10 cellular contexts compared by ENCODE assay signal in the genomic region with DNA sequence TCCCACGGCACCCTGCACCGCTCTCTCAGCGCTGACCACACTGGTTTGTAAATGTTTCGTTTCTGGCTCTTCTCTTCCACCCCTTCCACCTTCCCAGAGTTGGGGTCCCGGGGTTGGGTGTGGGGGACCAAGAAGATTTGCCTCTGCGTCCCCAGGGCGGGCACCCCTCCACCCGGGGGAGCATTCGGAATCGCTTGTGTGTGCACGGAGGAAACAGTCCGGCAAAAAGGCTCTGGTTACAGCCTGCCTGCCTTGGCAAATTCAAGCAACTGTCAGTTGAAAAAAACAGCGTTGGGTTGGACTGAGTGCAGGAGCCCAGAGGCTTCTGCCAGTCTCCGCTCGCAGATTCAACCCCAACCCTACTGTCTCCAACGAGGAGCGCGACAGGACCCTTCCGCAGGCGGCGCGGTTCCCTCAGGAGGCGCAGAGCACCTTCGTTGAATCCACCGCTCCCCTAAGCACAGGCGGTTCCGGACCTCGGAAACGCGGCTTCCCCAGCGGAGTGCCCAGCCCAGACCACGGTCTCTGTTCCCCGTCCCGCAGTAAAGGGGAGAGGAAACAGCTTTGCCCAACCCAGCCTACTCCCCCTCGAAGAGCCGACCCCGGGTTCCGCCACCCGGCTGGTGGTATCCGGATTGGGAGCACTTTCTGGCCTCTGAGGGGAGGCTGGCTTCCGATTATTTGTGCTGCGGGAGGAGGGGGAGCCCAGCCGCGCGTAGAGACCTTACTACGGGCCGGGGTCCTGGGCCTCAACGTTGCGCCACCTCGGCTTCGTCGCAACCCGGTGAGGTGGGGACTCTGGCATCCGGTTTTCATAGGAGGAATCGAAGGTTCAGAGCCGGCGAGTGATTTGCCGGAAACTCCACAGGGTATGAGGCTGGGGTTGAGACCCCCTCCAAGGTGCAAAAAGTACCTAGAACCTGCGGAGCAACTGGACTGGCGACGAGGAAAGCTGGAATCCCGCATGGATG. TPM values are rescaled to one million over a fixed set of nuclear protein-coding genes. Genes with fewer than 3 reads are reported as not detected.
DNase-seq lines count a peak whose midpoint lies in the region; ATAC-seq and TF ChIP-seq lines count a peak whose summit lies in the region.
"Had no signal": no experiment of that assay in that cellular context is flagged by ENCODE, and none has a peak within 500 bp of the region (broad histone marks: within the 10 kb centered on the region; RNA-seq: fewer than 3 reads in every experiment).

No MANE protein-coding gene starts in this region.

- WGBS in body of pancreas, 2 donors, result 7 to 9% methylated on average over 60 to 62 of the region's 62 CpGs

- no peaks in the 10 kb centered on the region for H3K9me3 ChIP-seq in body of pancreas
- no peaks in the 10 kb centered on the region for H3K9me3 ChIP-seq in subcutaneous abdominal adipose tissue (ENCODE audit: control insufficient read depth in 5 of 5, low read length in 5 of 5)

- peak; percentile 44 for ATAC-seq in body of pancreas

- peak overlapping the region; percentile 30 for H3K4me3 Mint-ChIP-seq in activated naive CD4-positive, alpha-beta T cell treated with anti-CD3 and anti-CD28 coated beads, Interleukin-2, amount 10 ng/mL, durations not matched to agents 7 days and 5 days

- H3K4me3 ChIP-seq in body of pancreas (no peak overlapping the region), subcutaneous abdominal adipose tissue (ENCODE audit: low read depth in 1 of 5, low read length in 5 of 5) (peak overlapping the region in 4 of 5 donors; percentile 5 to 50 (median 36))

- no peaks in the 10 kb centered on the region for H3K36me3 Mint-ChIP-seq in activated naive CD4-positive, alpha-beta T cell treated with anti-CD3 and anti-CD28 coated beads, Interleukin-2, amount 10 ng/mL, durations not matched to agents 7 days and 5 days

- H3K27me3 ChIP-seq in body of pancreas (peaks cover 0 to 32% of the 10 kb centered on the region in 2 donors), subcutaneous abdominal adipose tissue (ENCODE audit: control insufficient read depth in 5 of 5, insufficient read depth in 4 of 5, low read length in 5 of 5) (peaks cover 51 to 83% (median 74%) of the 10 kb centered on the region in 5 donors)

- H3K27ac Mint-ChIP-seq in activated naive CD4-positive, alpha-beta T cell treated with anti-CD3 and anti-CD28 coated beads, Interleukin-2, amount 10 ng/mL, durations not matched to agents 7 days and 5 days, result no peak overlapping the region

- H3K9ac ChIP-seq in subcutaneous abdominal adipose tissue (ENCODE audit: low read length in 5 of 5), result no peak overlapping the region

- H3K4me1 ChIP-seq in body of pancreas (peaks cover 26% of the 10 kb centered on the region), subcutaneous abdominal adipose tissue (ENCODE audit: control insufficient read depth in 5 of 5, insufficient read depth in 5 of 5, low read length in 5 of 5) (peaks cover 8 to 52% (median 30%) of the 10 kb centered on the region in 5 donors)

- no peaks in the 10 kb centered on the region for H3K36me3 ChIP-seq in body of pancreas (replicated peaks in 1 of 2; ENCODE audit: insufficient read depth in 1 of 2, low read depth in 2 of 2)
- H3K36me3 ChIP-seq in subcutaneous abdominal adipose tissue (ENCODE audit: control insufficient read depth in 5 of 5, insufficient read depth in 5 of 5, low read length in 5 of 5), result peaks cover 0 to 2% (median 0%) of the 10 kb centered on the region in 5 donors

- TF ChIP-seq POLR2A in body of pancreas (IDR thresholded peaks at IDR 0.05), result no peak

- peaks cover 29% of the 10 kb centered on the region for H3K4me1 Mint-ChIP-seq in activated naive CD4-positive, alpha-beta T cell treated with anti-CD3 and anti-CD28 coated beads, Interleukin-2, amount 10 ng/mL, durations not matched to agents 7 days and 5 days

- peaks cover 96% of the 10 kb centered on the region for H3K27me3 Mint-ChIP-seq in activated naive CD4-positive, alpha-beta T cell treated with anti-CD3 and anti-CD28 coated beads, Interleukin-2, amount 10 ng/mL, durations not matched to agents 7 days and 5 days

- H3K27ac ChIP-seq in body of pancreas (no peak overlapping the region), subcutaneous abdominal adipose tissue (ENCODE audit: low read depth, low read length) (no peak overlapping the region)

- CTCF ChIA-PET in activated naive CD4-positive, alpha-beta T cell treated with anti-CD3 and anti-CD28 coated beads, Interleukin-2, amount 10 ng/mL, durations not matched to agents 7 days and 5 days (lab: Charles Lee), result no interaction called here

- no peak for TF ChIP-seq CTCF in body of pancreas (IDR thresholded peaks at IDR 0.05)

- H3K9me3 Mint-ChIP-seq in activated naive CD4-positive, alpha-beta T cell treated with anti-CD3 and anti-CD28 coated beads, Interleukin-2, amount 10 ng/mL, durations not matched to agents 7 days and 5 days, result no peaks in the 10 kb centered on the region

- no peak for DNase-seq in activated naive CD4-positive, alpha-beta T cell treated with anti-CD3 and anti-CD28 coated beads, Interleukin-2, amount 10 ng/mL, durations not matched to agents 7 days and 5 days
- no peak for DNase-seq in activated naive CD4-positive, alpha-beta T cell treated with anti-CD3 and anti-CD28 coated beads, Interleukin-2, amount 50 U/mL, for 16 hours
- DNase-seq in body of pancreas (no peak), left kidney (ENCODE audit: low read depth, low spot score) (peak; percentile 64), NCI-H1048 (lab: John Stamatoyannopoulos, UW) (no peak), NCI-H774 (lab: John Stamatoyannopoulos, UW) (no peak), NCI-H2081 treated with DMSO at 0.1 percent for 48 hours (lab: John Stamatoyannopoulos, UW) (no peak)
- DNase-seq: Calu3 had no signal

- intact Hi-C loops in body of pancreas (cut with DNase I), result no loop called here

RNA-seq across cellular contexts. Expression of gene LHX6, which starts 9.6 kb away (rescaled TPM):
- 1 to 10 TPM in 1 of 2 donors, not detected in 1; 2.9 TPM for total RNA-seq in body of pancreas

RNA-seq across cellular contexts. Expression of gene RBM18, which starts 45.5 kb away (rescaled TPM):
- 1 to 10 TPM; 4.6 to 5.4 TPM for total RNA-seq in body of pancreas

RNA-seq across cellular contexts. Expression of gene MRRF, which starts 45.5 kb away (rescaled TPM):
- 10 to 100 TPM; 11.9 to 13.5 TPM for total RNA-seq in body of pancreas

RNA-seq across cellular contexts. Expression of gene MORN5, which starts 59.5 kb away (rescaled TPM):
- total RNA-seq in body of pancreas, result not detected
- total RNA-seq: Calu3, M059J had no signal

RNA-seq across cellular contexts. Expression of gene NDUFA8, which starts 59.6 kb away (rescaled TPM):
- total RNA-seq in body of pancreas, result 10 to 100 TPM; 11.9 to 16.9 TPM

Comparison
In these comparisons a context has a peak if more than half of its experiments do, and no peak if none do; other contexts are left out.
1. H3K4me3 ChIP-seq: peak in subcutaneous abdominal adipose tissue (4 of 5); none in body of pancreas (0 of 2).